In genomic region chr22:20022231-20023069, GRCh38 we compare ENCODE assay signal across 8 cellular contexts. TPM values are rescaled to one million over a fixed set of nuclear protein-coding genes. Genes with fewer than 3 reads are reported as not detected.
DNase-seq lines count a peak whose midpoint lies in the region; ATAC-seq, FAIRE-seq and TF ChIP-seq lines count a peak whose summit lies in the region.

No MANE protein-coding gene starts in this region.

- H3K4me3 ChIP-seq in kidney (ENCODE audit: low read length in 2 of 2) = peak overlapping the region; percentile 77 to 92
- peak overlapping the region; percentile 87 to 97 (median 92) for H3K4me3 ChIP-seq in subcutaneous abdominal adipose tissue (ENCODE audit: low read depth in 1 of 5, low read length in 5 of 5)

- peaks cover 0 to 4% (median 0%) of the 10 kb centered on the region in 5 donors for H3K27me3 ChIP-seq in subcutaneous abdominal adipose tissue (ENCODE audit: control insufficient read depth in 5 of 5, insufficient read depth in 4 of 5, low read length in 5 of 5)

- no peak for FAIRE-seq in kidney (lab: Jason Lieb, UNC)

- H3K4me3 Mint-ChIP-seq in T-helper 1 cell treated with Interleukin-12 subunit alpha and Interleukin-12 subunit beta and Interleukin-4 antibody, amounts not matched to agents 30 μg/mL and 1 μg/mL, for 36 hours = peak overlapping the region; percentile 90
- H3K4me3 Mint-ChIP-seq in activated naive CD8-positive, alpha-beta T cell treated with anti-CD3 and anti-CD28 coated beads, Interleukin-2, amount 50 U/mL, for 24 hours = peak overlapping the region; percentile 89

- H3K27ac Mint-ChIP-seq in T-helper 1 cell treated with Interleukin-12 subunit alpha and Interleukin-12 subunit beta and Interleukin-4 antibody, amounts not matched to agents 30 μg/mL and 1 μg/mL, for 36 hours = peak overlapping the region; percentile 31
- H3K27ac Mint-ChIP-seq in activated naive CD8-positive, alpha-beta T cell treated with anti-CD3 and anti-CD28 coated beads, Interleukin-2, amount 50 U/mL, for 24 hours = peak overlapping the region; percentile 44

- TF ChIP-seq CTCF in kidney (IDR thresholded peaks at IDR 0.05; ENCODE audit: borderline replicate concordance, extremely low read depth, insufficient read depth) = no peak

- intact Hi-C loops in kidney (cut with DNase I) = loop anchor here (10.0 kb wide), 1 partner anchor 92 kb away; the partner anchor contains the start of genes RANBP1 and TRMT2A
- intact Hi-C loops in sciatic nerve (cut with DNase I) = no loop called here

- H3K9me3 ChIP-seq in kidney (ENCODE audit: control insufficient read depth in 1 of 2, low read length in 2 of 2) (no peaks in the 10 kb centered on the region), subcutaneous abdominal adipose tissue (ENCODE audit: control insufficient read depth in 5 of 5, low read length in 5 of 5) (no peaks in the 10 kb centered on the region)

- H3K27ac ChIP-seq in kidney (ENCODE audit: low read depth in 2 of 2, low read length in 2 of 2) = peak overlapping the region; percentile 84 to 94
- peak overlapping the region; percentile 78 for H3K27ac ChIP-seq in subcutaneous abdominal adipose tissue (ENCODE audit: low read depth, low read length)

- ATAC-seq in activated naive CD8-positive, alpha-beta T cell treated with anti-CD3 and anti-CD28 coated beads, Interleukin-2, amount 50 U/mL, for 24 hours = no peak
- ATAC-seq in sciatic nerve (no peak), HG03025 (IDR thresholded peaks at IDR 0.05; ENCODE audit: low FRiP score, unreplicated experiment) (no peak), HG02840 (IDR thresholded peaks at IDR 0.05; ENCODE audit: low FRiP score, unreplicated experiment) (no peak)

- H3K27me3 Mint-ChIP-seq in T-helper 1 cell treated with Interleukin-12 subunit alpha and Interleukin-12 subunit beta and Interleukin-4 antibody, amounts not matched to agents 30 μg/mL and 1 μg/mL, for 36 hours (ENCODE audit: low read depth) = peaks cover 6% of the 10 kb centered on the region
- peaks cover 11% of the 10 kb centered on the region for H3K27me3 Mint-ChIP-seq in activated naive CD8-positive, alpha-beta T cell treated with anti-CD3 and anti-CD28 coated beads, Interleukin-2, amount 50 U/mL, for 24 hours

- peaks cover 4% of the 10 kb centered on the region for H3K36me3 Mint-ChIP-seq in T-helper 1 cell treated with Interleukin-12 subunit alpha and Interleukin-12 subunit beta and Interleukin-4 antibody, amounts not matched to agents 30 μg/mL and 1 μg/mL, for 36 hours (ENCODE audit: low read depth)
- H3K36me3 Mint-ChIP-seq in activated naive CD8-positive, alpha-beta T cell treated with anti-CD3 and anti-CD28 coated beads, Interleukin-2, amount 50 U/mL, for 24 hours (ENCODE audit: low read depth) = peaks cover 2% of the 10 kb centered on the region

- H3K4me1 Mint-ChIP-seq in T-helper 1 cell treated with Interleukin-12 subunit alpha and Interleukin-12 subunit beta and Interleukin-4 antibody, amounts not matched to agents 30 μg/mL and 1 μg/mL, for 36 hours (ENCODE audit: low read depth) = peaks cover 18% of the 10 kb centered on the region
- peaks cover 27% of the 10 kb centered on the region for H3K4me1 Mint-ChIP-seq in activated naive CD8-positive, alpha-beta T cell treated with anti-CD3 and anti-CD28 coated beads, Interleukin-2, amount 50 U/mL, for 24 hours

- H3K9ac ChIP-seq in kidney (ENCODE audit: low read length in 2 of 2) (peak overlapping the region in 1 of 2 donors; percentile 96), subcutaneous abdominal adipose tissue (ENCODE audit: low read length in 5 of 5) (peak overlapping the region; percentile 43 to 98 (median 94))

- no peak for DNase-seq in T-helper 1 cell
- DNase-seq in activated naive CD8-positive, alpha-beta T cell treated with anti-CD3 and anti-CD28 coated beads, Interleukin-2, amount 50 U/mL, for 24 hours = no peak
- peak; percentile 67 for DNase-seq in kidney
- DNase-seq in sciatic nerve (ENCODE audit: low spot score) = no peak

- H3K9me3 Mint-ChIP-seq in T-helper 1 cell treated with Interleukin-12 subunit alpha and Interleukin-12 subunit beta and Interleukin-4 antibody, amounts not matched to agents 30 μg/mL and 1 μg/mL, for 36 hours = no peaks in the 10 kb centered on the region
- H3K9me3 Mint-ChIP-seq in activated naive CD8-positive, alpha-beta T cell treated with anti-CD3 and anti-CD28 coated beads, Interleukin-2, amount 50 U/mL, for 24 hours = no peaks in the 10 kb centered on the region

- H3K4me1 ChIP-seq in kidney (ENCODE audit: control insufficient read depth in 1 of 2, insufficient read depth in 1 of 2, low read depth in 1 of 2, low read length in 2 of 2) (peaks cover 9 to 24% of the 10 kb centered on the region in 2 donors), subcutaneous abdominal adipose tissue (ENCODE audit: control insufficient read depth in 5 of 5, insufficient read depth in 5 of 5, low read length in 5 of 5) (peaks cover 8 to 42% (median 33%) of the 10 kb centered on the region in 5 donors)

- no peaks in the 10 kb centered on the region for H3K36me3 ChIP-seq in kidney (ENCODE audit: control insufficient read depth in 1 of 2, insufficient read depth in 2 of 2, low read length in 2 of 2)
- peaks cover 0 to 16% (median 3%) of the 10 kb centered on the region in 5 donors for H3K36me3 ChIP-seq in subcutaneous abdominal adipose tissue (ENCODE audit: control insufficient read depth in 5 of 5, insufficient read depth in 5 of 5, low read length in 5 of 5)

RNA-seq across cellular contexts. Expression of gene TANGO2, which starts 1.5 kb away (rescaled TPM):
- total RNA-seq in kidney = 27.7 TPM
- polyA plus RNA-seq in kidney (ENCODE audit: insufficient read depth, low read depth, low replicate concordance) = 37.3 TPM
- 28.4 TPM for total RNA-seq in sciatic nerve

RNA-seq across cellular contexts. Expression of gene ARVCF, which starts 5.8 kb away (rescaled TPM):
- total RNA-seq in kidney = 21.9 TPM
- polyA plus RNA-seq in kidney (ENCODE audit: insufficient read depth, low read depth, low replicate concordance) = 16.0 TPM
- total RNA-seq in sciatic nerve = 59.4 TPM

RNA-seq across cellular contexts. Expression of gene DGCR8, which starts 57.6 kb away (rescaled TPM):
- total RNA-seq in kidney = 40.1 TPM
- polyA plus RNA-seq in kidney (ENCODE audit: insufficient read depth, low read depth, low replicate concordance) = 12.2 TPM
- total RNA-seq in sciatic nerve = 37.6 TPM
